In the genomic region with DNA sequence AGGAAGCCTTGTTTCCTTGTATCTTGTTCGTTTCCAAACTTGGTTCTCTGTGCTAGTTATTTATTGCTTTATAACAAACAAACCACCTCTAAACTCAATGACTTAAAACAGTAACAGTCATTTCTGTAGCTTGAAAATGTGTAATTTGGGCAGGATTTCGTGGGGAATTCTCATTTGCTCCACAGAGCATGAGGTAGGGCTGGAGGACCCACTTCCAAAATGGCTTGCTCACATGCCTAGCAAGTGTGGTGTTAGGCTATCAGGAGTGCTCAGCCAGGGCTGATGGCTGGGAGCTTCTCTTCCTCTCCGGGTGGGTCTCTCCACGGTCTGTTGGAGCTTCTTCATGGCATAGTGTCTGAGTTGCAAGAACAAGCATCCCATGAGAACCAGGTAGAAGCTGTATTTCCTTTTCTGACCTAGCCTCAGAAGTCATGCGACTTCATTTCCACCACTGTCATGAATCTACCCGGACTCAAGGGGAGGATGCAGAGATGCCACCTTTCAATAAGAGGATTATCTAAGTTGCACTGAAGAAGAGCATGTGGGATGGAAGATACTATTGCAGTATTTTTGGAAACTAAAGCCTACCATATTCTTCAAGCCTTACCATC, we compare ENCODE assay signal across 1 cellular context.
A peak's percentile ranks its signal among the peaks of the same experiment; 100 is the strongest.
TF ChIP-seq lines count a peak whose summit lies in the region.

No MANE protein-coding gene starts in this region.

TF ChIP-seq in GM12878, 131 proteins besides CTCF, POLR2A, EP300 and RAD21:
- TF ChIP-seq, protein P1, sequence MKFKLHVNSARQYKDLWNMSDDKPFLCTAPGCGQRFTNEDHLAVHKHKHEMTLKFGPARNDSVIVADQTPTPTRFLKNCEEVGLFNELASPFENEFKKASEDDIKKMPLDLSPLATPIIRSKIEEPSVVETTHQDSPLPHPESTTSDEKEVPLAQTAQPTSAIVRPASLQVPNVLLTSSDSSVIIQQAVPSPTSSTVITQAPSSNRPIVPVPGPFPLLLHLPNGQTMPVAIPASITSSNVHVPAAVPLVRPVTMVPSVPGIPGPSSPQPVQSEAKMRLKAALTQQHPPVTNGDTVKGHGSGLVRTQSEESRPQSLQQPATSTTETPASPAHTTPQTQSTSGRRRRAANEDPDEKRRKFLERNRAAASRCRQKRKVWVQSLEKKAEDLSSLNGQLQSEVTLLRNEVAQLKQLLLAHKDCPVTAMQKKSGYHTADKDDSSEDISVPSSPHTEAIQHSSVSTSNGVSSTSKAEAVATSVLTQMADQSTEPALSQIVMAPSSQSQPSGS (IDR thresholded peaks at IDR 0.05; ENCODE audit: low read length): 0 out of 2 replicates have a peak, but pooled peaks have one; percentile 55
- TF ChIP-seq JUNB (IDR thresholded peaks at IDR 0.05) (peak; percentile 74), NFIC (IDR thresholded peaks at IDR 0.05; ENCODE audit: low read depth, low read length) (peak; percentile 58; the same call in 1 of the 2 replicates), RUNX3 (IDR thresholded peaks at IDR 0.05; ENCODE audit: low read length) (peak; percentile 64; the same call in 1 of the 2 replicates), BCL11A (IDR thresholded peaks at IDR 0.05; ENCODE audit: low read depth, low read length) (no peak), YY1 (IDR thresholded peaks at IDR 0.05; ENCODE audit: low read depth, low read length) (0 out of 2 replicates have a peak, but pooled peaks have one; percentile 16), EED (IDR thresholded peaks at IDR 0.05; ENCODE audit: low read depth) (peak; percentile 80), CHD2 (IDR thresholded peaks at IDR 0.05; ENCODE audit: borderline replicate concordance, low read depth, low read length) (no peak), SIN3A (IDR thresholded peaks at IDR 0.05; ENCODE audit: low read depth, low read length) (no peak)
